Comparison of ENCODE assay signal across 30 cellular contexts in the genomic region with DNA sequence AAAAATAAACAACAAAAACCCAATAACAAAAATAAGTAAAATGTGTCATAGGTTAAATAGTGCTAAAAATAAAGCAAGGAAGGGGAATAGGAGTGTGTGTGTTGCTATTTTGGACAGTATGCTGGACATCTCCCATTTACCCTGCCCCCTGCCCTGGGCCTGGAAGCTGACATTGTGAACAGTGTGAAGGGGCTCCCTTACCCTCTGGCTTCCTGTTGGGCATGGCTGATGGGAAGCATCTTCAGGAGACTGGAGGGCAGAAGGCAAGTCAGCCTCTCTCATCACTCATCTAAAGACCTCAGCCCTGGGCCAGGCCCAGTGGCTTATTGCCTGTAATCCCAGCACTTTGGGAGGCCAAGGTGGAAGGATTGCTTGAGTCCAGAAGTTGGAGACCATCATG.
"Had no signal": no experiment of that assay in that cellular context is flagged by ENCODE, and none has a peak within 500 bp of the region (broad histone marks: within the 10 kb centered on the region; RNA-seq: fewer than 3 reads in every experiment).

No MANE protein-coding gene starts in this region.

- H3K27ac ChIP-seq: esophagus muscularis mucosa, foreskin keratinocyte, heart left ventricle, left lung, lower lobe of right lung, skin epidermis, VCaP had no signal

- H3K9me3 Mint-ChIP-seq: activated CD4-positive, alpha-beta memory T cell treated with anti-CD3 and anti-CD28 coated beads for 36 hours; activated naive CD4-positive, alpha-beta T cell treated with anti-CD3 and anti-CD28 coated beads, Interleukin-2, amount 50 U/mL, for 24 hours; activated naive CD8-positive, alpha-beta T cell treated with anti-CD3 and anti-CD28 coated beads, Interleukin-2, amount 50 U/mL, for 24 hours; activated T-helper 1 cell treated with anti-CD3 and anti-CD28 coated beads, Interleukin-12 subunit alpha, Interleukin-12 subunit beta, Interleukin-2, Interleukin-4 antibody, amounts not matched to agents 30 ng/mL and 10 ng/mL and 1 ng/mL, durations not matched to agents 14 hours and 24 hours and 36 hours; natural killer cell; stimulated activated memory B cell treated with anti-CD40 and anti-IgM and Interleukin-4, amounts not matched to agents 10 μg/mL and 1 μg/mL and 100 μg/mL, for 72 hours; stimulated activated naive CD8-positive, alpha-beta T cell treated with anti-CD3 and anti-CD28 coated beads, Interleukin-15, amount 100 ng/mL, for 72 hours; T-helper 1 cell treated with Interleukin-12 subunit alpha and Interleukin-12 subunit beta and Interleukin-4 antibody, amounts not matched to agents 30 μg/mL and 1 μg/mL, for 36 hours; type B pancreatic cell had no signal

- H3K27ac Mint-ChIP-seq: activated CD4-positive, alpha-beta memory T cell treated with anti-CD3 and anti-CD28 coated beads for 36 hours; activated naive CD4-positive, alpha-beta T cell treated with anti-CD3 and anti-CD28 coated beads, Interleukin-2, amount 50 U/mL, for 24 hours; activated naive CD8-positive, alpha-beta T cell treated with anti-CD3 and anti-CD28 coated beads, Interleukin-2, amount 50 U/mL, for 24 hours; activated T-helper 1 cell treated with anti-CD3 and anti-CD28 coated beads, Interleukin-12 subunit alpha, Interleukin-12 subunit beta, Interleukin-2, Interleukin-4 antibody, amounts not matched to agents 30 ng/mL and 10 ng/mL and 1 ng/mL, durations not matched to agents 14 hours and 24 hours and 36 hours; natural killer cell; stimulated activated memory B cell treated with anti-CD40 and anti-IgM and Interleukin-4, amounts not matched to agents 10 μg/mL and 1 μg/mL and 100 μg/mL, for 72 hours; stimulated activated naive CD8-positive, alpha-beta T cell treated with anti-CD3 and anti-CD28 coated beads, Interleukin-15, amount 100 ng/mL, for 72 hours; T-helper 1 cell treated with Interleukin-12 subunit alpha and Interleukin-12 subunit beta and Interleukin-4 antibody, amounts not matched to agents 30 μg/mL and 1 μg/mL, for 36 hours; type B pancreatic cell had no signal

- ATAC-seq: activated naive CD8-positive, alpha-beta T cell treated with anti-CD3 and anti-CD28 coated beads, Interleukin-2, amount 50 U/mL, for 24 hours; foreskin keratinocyte; heart left ventricle; left lung; lower lobe of right lung; natural killer cell; sciatic nerve; stimulated activated memory B cell treated with anti-CD40 and anti-IgM and Interleukin-4, amounts not matched to agents 10 μg/mL and 1 μg/mL and 100 μg/mL, for 72 hours; stimulated activated naive CD8-positive, alpha-beta T cell treated with anti-CD3 and anti-CD28 coated beads, Interleukin-15, amount 100 ng/mL, for 72 hours had no signal

- H3K4me3 Mint-ChIP-seq: activated CD4-positive, alpha-beta memory T cell treated with anti-CD3 and anti-CD28 coated beads for 36 hours; activated naive CD4-positive, alpha-beta T cell treated with anti-CD3 and anti-CD28 coated beads, Interleukin-2, amount 50 U/mL, for 24 hours; activated naive CD8-positive, alpha-beta T cell treated with anti-CD3 and anti-CD28 coated beads, Interleukin-2, amount 50 U/mL, for 24 hours; activated T-helper 1 cell treated with anti-CD3 and anti-CD28 coated beads, Interleukin-12 subunit alpha, Interleukin-12 subunit beta, Interleukin-2, Interleukin-4 antibody, amounts not matched to agents 30 ng/mL and 10 ng/mL and 1 ng/mL, durations not matched to agents 14 hours and 24 hours and 36 hours; natural killer cell; stimulated activated memory B cell treated with anti-CD40 and anti-IgM and Interleukin-4, amounts not matched to agents 10 μg/mL and 1 μg/mL and 100 μg/mL, for 72 hours; stimulated activated naive CD8-positive, alpha-beta T cell treated with anti-CD3 and anti-CD28 coated beads, Interleukin-15, amount 100 ng/mL, for 72 hours; T-helper 1 cell treated with Interleukin-12 subunit alpha and Interleukin-12 subunit beta and Interleukin-4 antibody, amounts not matched to agents 30 μg/mL and 1 μg/mL, for 36 hours; type B pancreatic cell had no signal

- H3K4me3 ChIP-seq: esophagus muscularis mucosa, heart left ventricle, left lung, lower lobe of right lung, skin epidermis had no signal

- FAIRE-seq: TTC549 had no signal

- H3K27me3 ChIP-seq: esophagus muscularis mucosa, foreskin keratinocyte, heart left ventricle had no signal

- H3K9me3 ChIP-seq: esophagus muscularis mucosa, left lung, lower lobe of right lung had no signal

- H3K36me3 ChIP-seq: esophagus muscularis mucosa, heart left ventricle, left lung, lower lobe of right lung had no signal

- H3K36me3 Mint-ChIP-seq: activated CD4-positive, alpha-beta memory T cell treated with anti-CD3 and anti-CD28 coated beads for 36 hours; activated naive CD4-positive, alpha-beta T cell treated with anti-CD3 and anti-CD28 coated beads, Interleukin-2, amount 50 U/mL, for 24 hours; natural killer cell; stimulated activated memory B cell treated with anti-CD40 and anti-IgM and Interleukin-4, amounts not matched to agents 10 μg/mL and 1 μg/mL and 100 μg/mL, for 72 hours; type B pancreatic cell had no signal

- DNase-seq: activated CD4-positive, alpha-beta memory T cell treated with anti-CD3 and anti-CD28 coated beads for 36 hours; activated CD4-positive, alpha-beta T cell treated with anti-CD3 and anti-CD28 coated beads for 48 hours; activated gamma-delta T cell treated with Interleukin-2 at 50 U/mL for 16 hours; activated naive CD8-positive, alpha-beta T cell treated with anti-CD3 and anti-CD28 coated beads, Interleukin-2, amount 50 U/mL, for 24 hours; amygdala; caudate nucleus; foreskin keratinocyte; hypothalamus; kidney glomerular epithelial cell; left lung; lower lobe of right lung; mesenchymal stem cell; natural killer cell; posterior cingulate gyrus; stimulated activated CD4-positive, alpha-beta T cell treated with anti-CD3 and anti-CD28 coated beads, Interleukin-4, amount 100 ng/mL, for 24 hours; stimulated activated naive CD8-positive, alpha-beta T cell treated with anti-CD3 and anti-CD28 coated beads, Interleukin-15, amount 100 ng/mL, for 72 hours; substantia nigra; SW 1271; T-helper 9 cell had no signal
